Comparison of ENCODE assay signal across 11 cellular contexts in the genomic region with DNA sequence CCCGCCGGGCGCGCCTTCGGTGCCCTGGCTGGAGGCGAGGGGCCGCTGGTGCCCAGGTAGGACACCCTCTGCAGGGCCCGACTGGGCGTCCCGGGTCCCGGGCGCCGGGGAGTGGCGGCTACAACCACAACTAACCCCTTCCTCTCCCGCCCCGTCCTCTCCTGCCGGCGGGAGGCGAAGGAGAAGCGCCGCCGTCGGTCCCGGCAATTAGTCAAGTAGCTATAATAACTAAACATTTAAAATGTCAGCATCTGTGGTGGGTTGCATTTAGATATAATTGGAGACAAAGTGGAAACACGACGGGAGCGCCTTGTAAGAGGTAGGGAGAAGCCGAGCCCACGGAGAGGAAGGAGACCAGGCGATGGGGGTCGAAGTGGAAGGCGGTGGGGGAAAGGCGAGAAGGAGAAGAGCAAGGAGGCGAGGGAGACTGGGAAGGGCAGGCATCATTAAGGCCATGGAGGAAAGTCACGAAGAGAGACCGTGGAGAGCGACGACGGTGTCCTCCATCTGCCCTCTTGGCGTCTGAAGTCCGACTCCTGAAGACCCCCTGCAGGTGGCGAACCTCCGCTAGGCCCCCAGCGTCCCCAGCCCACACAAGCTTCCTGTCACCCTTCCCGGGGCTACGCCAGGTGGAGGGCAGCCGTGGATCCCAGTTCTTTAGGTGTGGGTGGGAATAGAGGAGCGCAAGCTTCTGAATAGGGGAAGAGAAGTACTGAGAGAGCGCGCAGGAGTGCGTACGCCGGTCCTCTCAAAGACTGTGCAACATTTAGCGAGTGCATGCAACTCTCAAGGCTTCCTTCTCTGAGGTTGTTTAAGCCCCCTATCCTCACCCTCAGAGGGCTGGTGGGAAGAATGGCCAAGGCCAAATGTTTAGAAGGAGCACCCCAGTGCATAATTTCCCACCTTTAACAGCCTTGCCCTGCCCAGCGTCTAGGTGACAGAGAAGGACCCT. TPM values are rescaled to one million over a fixed set of nuclear protein-coding genes. Genes with fewer than 3 reads are reported as not detected.
DNase-seq lines count a peak whose midpoint lies in the region.
"Had no signal": no experiment of that assay in that cellular context is flagged by ENCODE, and none has a peak within 500 bp of the region (broad histone marks: within the 10 kb centered on the region; RNA-seq: fewer than 3 reads in every experiment).

No MANE protein-coding gene starts in this region.

- H2BK12ac ChIP-seq in neuronal stem cell (ENCODE audit: low read length), result no peak overlapping the region

- peak overlapping the region; percentile 94 for H3K4me2 ChIP-seq in neuronal stem cell (ENCODE audit: insufficient read depth, low read length, poor library complexity, severe bottlenecking)

- H3K36me3 Mint-ChIP-seq in CD8-positive, alpha-beta memory T cell, result peaks cover 0 to 8% (median 4%) of the 10 kb centered on the region in 3 donors

- no peak overlapping the region for H3K27ac ChIP-seq in CD8-positive, alpha-beta memory T cell (ENCODE audit: low read depth, low read length)
- H3K27ac ChIP-seq in effector memory CD4-positive, alpha-beta T cell (ENCODE audit: insufficient read depth, low read length, poor library complexity, severe bottlenecking), result no peak overlapping the region
- H3K27ac ChIP-seq in neuronal stem cell (replicated peaks; ENCODE audit: low read length), result no peak overlapping the region

- H2AK5ac ChIP-seq in neuronal stem cell (ENCODE audit: low read depth, low read length), result no peak overlapping the region

- no peak overlapping the region for H3K4me3 ChIP-seq in CD8-positive, alpha-beta memory T cell (ENCODE audit: low read length)
- peak overlapping the region; percentile 71 for H3K4me3 ChIP-seq in NT2/D1 (ENCODE audit: insufficient read length, low read depth)
- H3K4me3 ChIP-seq in effector memory CD4-positive, alpha-beta T cell (ENCODE audit: insufficient read depth, low read depth, low read length, poor library complexity, severe bottlenecking), result peak overlapping the region; percentile 60
- no peak overlapping the region for H3K4me3 ChIP-seq in neuronal stem cell (ENCODE audit: low read length in 2 of 2)

- peak overlapping the region; percentile 78 for H3K9ac ChIP-seq in NT2/D1 (ENCODE audit: insufficient read length, low read depth)
- no peak overlapping the region for H3K9ac ChIP-seq in neuronal stem cell (ENCODE audit: low read depth, low read length, poor library complexity)

- peaks cover 24 to 43% (median 36%) of the 10 kb centered on the region in 3 donors for H3K4me1 Mint-ChIP-seq in CD8-positive, alpha-beta memory T cell

- peak overlapping the region; percentile 93 for H2AFZ ChIP-seq in neuronal stem cell (ENCODE audit: low read length)

- CTCF ChIA-PET in CD8-positive, alpha-beta memory T cell (lab: Charles Lee), result no interaction called here

- WGBS in neuronal stem cell (ENCODE audit: extremely low coverage in 2 of 2, insufficient read length in 2 of 2, insufficient replicate concordance in 1 of 2), 2 donors, result no CpG with 5 or more reads among the region's 55 CpGs

- H2BK15ac ChIP-seq in neuronal stem cell (ENCODE audit: low read length), result no peak overlapping the region

- H3K4ac ChIP-seq in neuronal stem cell (ENCODE audit: low read length), result no peak overlapping the region

- H3K18ac ChIP-seq in neuronal stem cell (ENCODE audit: low read length), result peak overlapping the region; percentile 8

- H2BK120ac ChIP-seq in neuronal stem cell (ENCODE audit: low read depth, low read length), result no peak overlapping the region

- peak overlapping the region; percentile 52 to 91 (median 75) for H3K4me3 Mint-ChIP-seq in CD8-positive, alpha-beta memory T cell

- no peak overlapping the region for H2BK5ac ChIP-seq in neuronal stem cell (ENCODE audit: low read length)

- no peak overlapping the region for H4K8ac ChIP-seq in neuronal stem cell (ENCODE audit: low read depth, low read length)

- peaks cover 35% of the 10 kb centered on the region for H3K27me3 ChIP-seq in CD8-positive, alpha-beta memory T cell (ENCODE audit: insufficient read depth, low read length, poor library complexity, severe bottlenecking)
- peaks cover 57% of the 10 kb centered on the region for H3K27me3 ChIP-seq in NT2/D1 (ENCODE audit: insufficient read depth, insufficient read length)
- H3K27me3 ChIP-seq in effector memory CD4-positive, alpha-beta T cell (replicated peaks; ENCODE audit: control insufficient read depth, insufficient read depth, low read length, poor library complexity, severe bottlenecking), result peaks cover 33% of the 10 kb centered on the region
- peaks cover 23 to 69% (median 50%) of the 10 kb centered on the region in 3 experiments for H3K27me3 ChIP-seq in neuronal stem cell (ENCODE audit: control insufficient read depth in 3 of 3, insufficient read depth in 3 of 3, low read depth in 1 of 3, low read length in 3 of 3)

- H3K9me3 ChIP-seq in CD8-positive, alpha-beta memory T cell (ENCODE audit: low read length), result no peaks in the 10 kb centered on the region
- H3K9me3 ChIP-seq in NT2/D1 (ENCODE audit: insufficient read depth, low read length) (peaks cover 10% of the 10 kb centered on the region; the same call in 1 of the 2 replicates), neuronal stem cell (replicated peaks in 1 of 2; ENCODE audit: control insufficient read depth in 2 of 2, insufficient read depth in 1 of 2, low read depth in 1 of 2, low read length in 2 of 2) (peaks cover 2% of the 10 kb centered on the region in 2 donors)
- no peaks in the 10 kb centered on the region for H3K9me3 ChIP-seq in effector memory CD4-positive, alpha-beta T cell (ENCODE audit: control insufficient read depth, low read length)

- H3K14ac ChIP-seq in neuronal stem cell (ENCODE audit: low read length), result peak overlapping the region; percentile 47

- H3K23ac ChIP-seq in neuronal stem cell (ENCODE audit: low read depth, low read length, poor library complexity), result peak overlapping the region; percentile 71

- peak overlapping the region in 5 of 8 donors; percentile 10 to 83 (median 67) for H3K27ac Mint-ChIP-seq in CD8-positive, alpha-beta memory T cell

- H3K4me1 ChIP-seq in CD8-positive, alpha-beta memory T cell (ENCODE audit: insufficient read depth, low read length), result peaks cover 27% of the 10 kb centered on the region
- H3K4me1 ChIP-seq in NT2/D1 (ENCODE audit: insufficient read depth, insufficient read length), result peaks cover 4% of the 10 kb centered on the region
- peaks cover 32% of the 10 kb centered on the region for H3K4me1 ChIP-seq in effector memory CD4-positive, alpha-beta T cell (ENCODE audit: control insufficient read depth, insufficient read depth, low read length, poor library complexity, severe bottlenecking)
- H3K4me1 ChIP-seq in neuronal stem cell (ENCODE audit: control insufficient read depth in 2 of 2, insufficient read depth in 1 of 2, low read depth in 1 of 2, low read length in 2 of 2), result peaks cover 6 to 7% of the 10 kb centered on the region in 2 donors

- POLR2A ChIA-PET in CD8-positive, alpha-beta memory T cell (lab: Charles Lee), result no interaction called here

- H3K36me3 ChIP-seq in CD8-positive, alpha-beta memory T cell (ENCODE audit: insufficient read depth, low read length), result no peaks in the 10 kb centered on the region
- H3K36me3 ChIP-seq in NT2/D1 (ENCODE audit: insufficient read depth, insufficient read length, low read length), result peaks cover 7% of the 10 kb centered on the region
- H3K36me3 ChIP-seq in effector memory CD4-positive, alpha-beta T cell (ENCODE audit: control insufficient read depth, insufficient read depth, low read length), result no peaks in the 10 kb centered on the region
- no peaks in the 10 kb centered on the region for H3K36me3 ChIP-seq in neuronal stem cell (replicated peaks in 1 of 2; ENCODE audit: control insufficient read depth in 2 of 2, insufficient read depth in 2 of 2, low read length in 2 of 2)

- H4K91ac ChIP-seq in neuronal stem cell (ENCODE audit: low read depth, low read length, poor library complexity), result no peak overlapping the region

- H3K79me1 ChIP-seq in neuronal stem cell (ENCODE audit: low read depth, low read length), result no peaks in the 10 kb centered on the region

- peaks cover 50 to 70% of the 10 kb centered on the region in 2 donors for H3K27me3 Mint-ChIP-seq in CD8-positive, alpha-beta memory T cell

- H3K9me3 Mint-ChIP-seq in CD8-positive, alpha-beta memory T cell, result peaks cover 0 to 9% (median 3%) of the 10 kb centered on the region in 5 donors

- DNase-seq in CD8-positive, alpha-beta memory T cell, result no peak
- DNase-seq in NT2/D1 (ENCODE audit: low read depth, low spot score) (no peak), neuronal stem cell (ENCODE audit: low spot score) (no peak), RKO (ENCODE audit: low spot score) (no peak), H4 (ENCODE audit: low spot score) (no peak), T1000 (lab: John Stamatoyannopoulos, UW) (no peak), NCI-H510A treated with DMSO at 0.1 percent for 48 hours (lab: John Stamatoyannopoulos, UW) (no peak)
- no peak for DNase-seq in effector memory CD4-positive, alpha-beta T cell
- DNase-seq: head of caudate nucleus, KBM-7, OCI-M1 had no signal

RNA-seq across cellular contexts. Expression of a gene that starts 1.6 kb away (rescaled TPM):
- total RNA-seq in CD8-positive, alpha-beta memory T cell, result 1 to 10 TPM; 1.1 to 1.6 TPM
- 1.5 TPM for polyA plus RNA-seq in CD8-positive, alpha-beta memory T cell
- 2.7 TPM for polyA plus RNA-seq in neuronal stem cell (2013, experiment 1 of 2)
- 2.1 TPM for polyA plus RNA-seq in neuronal stem cell (2013, experiment 2 of 2)
- total RNA-seq in H4 (2014; rRNA removed; shearing (Covaris generic)), result 0.41 and 2.5 TPM in 2 replicates

Comparison
In these comparisons a context has a peak if more than half of its experiments do, and no peak if none do; other contexts are left out.
1. H3K4me3 ChIP-seq: peak in NT2/D1 (single experiment) and effector memory CD4-positive, alpha-beta T cell (single experiment); none in CD8-positive, alpha-beta memory T cell (single experiment) and neuronal stem cell (0 of 2).